Comparison of ENCODE assay signal across 6 cellular contexts in the genomic region with DNA sequence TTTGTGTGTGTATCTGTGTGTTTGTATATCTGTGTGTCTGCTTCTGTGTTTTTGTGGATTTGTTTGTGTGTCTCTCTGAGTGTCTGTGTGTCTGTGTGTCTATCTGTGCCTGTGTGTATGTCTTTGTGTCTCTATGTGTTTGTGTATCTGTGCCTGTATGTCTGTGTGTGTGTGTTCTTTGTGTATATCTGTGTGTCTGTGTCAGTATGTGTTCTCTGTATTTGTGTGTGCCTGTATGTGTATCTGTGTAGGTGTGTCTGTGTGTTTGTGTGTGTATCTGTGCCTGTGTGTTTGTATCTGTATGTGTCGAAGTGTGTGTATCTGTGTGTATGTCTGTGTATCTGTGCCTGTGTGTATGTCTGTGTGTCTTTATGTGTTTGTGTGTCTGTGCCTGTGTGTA.
"Had no signal": no experiment of that assay in that cellular context is flagged by ENCODE, and none has a peak within 500 bp of the region (broad histone marks: within the 10 kb centered on the region; RNA-seq: fewer than 3 reads in every experiment).

No MANE protein-coding gene starts in this region.

- H3K4me1 ChIP-seq: HAP-1 had no signal

- H3K4me2 ChIP-seq: GM23338 had no signal

- DNase-seq: H7, HFFc6, KG1 had no signal

- ATAC-seq: GM23338 had no signal

- H3K4me3 ChIP-seq: GM23338, HAP-1 had no signal

- H2AFZ ChIP-seq: GM23338 had no signal

- H3K27ac ChIP-seq: HL-60 had no signal

- H3K36me3 ChIP-seq: HAP-1 had no signal

- H3K9me3 ChIP-seq: HAP-1 had no signal
